11 cellular contexts compared by ENCODE assay signal in the genomic region with DNA sequence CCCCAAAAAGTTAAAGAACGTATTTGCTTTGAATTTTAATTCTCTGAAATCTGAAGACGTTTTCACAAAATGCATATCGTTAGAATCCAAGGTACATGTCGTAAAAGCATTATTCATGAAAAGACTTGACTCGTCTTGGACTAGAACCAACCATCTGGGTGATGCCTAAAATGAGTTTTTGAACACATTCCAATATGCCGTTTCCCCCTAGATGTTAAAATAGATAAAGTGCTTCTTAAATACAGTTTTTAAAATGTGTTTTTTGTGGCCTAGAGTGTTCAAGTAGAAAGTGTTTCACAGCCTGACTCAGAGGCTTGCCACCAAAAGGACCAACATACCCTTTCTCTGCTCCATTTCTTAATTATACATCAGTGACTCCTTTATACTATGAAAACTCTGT. TPM values are rescaled to one million over a fixed set of nuclear protein-coding genes. Genes with fewer than 3 reads are reported as not detected.
DNase-seq lines count a peak whose midpoint lies in the region; TF ChIP-seq lines count a peak whose summit lies in the region.
"Had no signal": no experiment of that assay in that cellular context is flagged by ENCODE, and none has a peak within 500 bp of the region (broad histone marks: within the 10 kb centered on the region; RNA-seq: fewer than 3 reads in every experiment).

No MANE protein-coding gene starts in this region.

- no peak for TF ChIP-seq POLR2A in Peyer's patch (IDR thresholded peaks at IDR 0.05)

- H3K4me1 Mint-ChIP-seq in nephron progenitor cell: peaks cover 18% of the 10 kb centered on the region
- no peaks in the 10 kb centered on the region for H3K4me1 Mint-ChIP-seq in CD8-positive, alpha-beta memory T cell

- DNase-seq in EH (ENCODE audit: low read depth) (peak; percentile 8), NCI-H2171 (lab: John Stamatoyannopoulos, UW) (peak; percentile 20), cardiac fibroblast (ENCODE audit: low read depth in 2 of 2) (peak; percentile 22 to 34), nephron progenitor cell (no peak), Peyer's patch (no peak), foreskin melanocyte (no peak)
- no peak for DNase-seq in CD8-positive, alpha-beta memory T cell
- DNase-seq: anterior cingulate cortex, sigmoid colon, T-helper 9 cell had no signal

- H3K9me3 Mint-ChIP-seq in nephron progenitor cell: no peaks in the 10 kb centered on the region
- no peaks in the 10 kb centered on the region for H3K9me3 Mint-ChIP-seq in CD8-positive, alpha-beta memory T cell

- H3K9me3 ChIP-seq in Peyer's patch: no peaks in the 10 kb centered on the region
- no peaks in the 10 kb centered on the region for H3K9me3 ChIP-seq in CD8-positive, alpha-beta memory T cell (ENCODE audit: low read length)
- H3K9me3 ChIP-seq: BLaER1, sigmoid colon had no signal

- TF ChIP-seq CTCF in cardiac fibroblast (IDR thresholded peaks at IDR 0.05; ENCODE audit: low read depth, low read length) (no peak), nephron progenitor cell (IDR thresholded peaks at IDR 0.05) (no peak), Peyer's patch (IDR thresholded peaks at IDR 0.05) (no peak)

- no peak overlapping the region for H3K27ac ChIP-seq in Peyer's patch
- no peak overlapping the region for H3K27ac ChIP-seq in CD8-positive, alpha-beta memory T cell (ENCODE audit: low read depth, low read length)
- H3K27ac ChIP-seq: BLaER1, sigmoid colon had no signal

- H3K36me3 Mint-ChIP-seq in nephron progenitor cell (ENCODE audit: low read depth): no peaks in the 10 kb centered on the region
- no peaks in the 10 kb centered on the region for H3K36me3 Mint-ChIP-seq in CD8-positive, alpha-beta memory T cell

- no peaks in the 10 kb centered on the region for H3K4me1 ChIP-seq in Peyer's patch
- no peaks in the 10 kb centered on the region for H3K4me1 ChIP-seq in CD8-positive, alpha-beta memory T cell (ENCODE audit: insufficient read depth, low read length)
- H3K4me1 ChIP-seq: BLaER1, sigmoid colon had no signal

- H3K27me3 Mint-ChIP-seq in nephron progenitor cell (ENCODE audit: low read depth, poor library complexity): peaks cover 2% of the 10 kb centered on the region
- H3K27me3 Mint-ChIP-seq in CD8-positive, alpha-beta memory T cell: peaks cover 0 to 10% of the 10 kb centered on the region in 2 donors

- CTCF ChIA-PET in CD8-positive, alpha-beta memory T cell (lab: Charles Lee): no interaction called here

- H3K36me3 ChIP-seq in Peyer's patch: no peaks in the 10 kb centered on the region
- H3K36me3 ChIP-seq in CD8-positive, alpha-beta memory T cell (ENCODE audit: insufficient read depth, low read length): no peaks in the 10 kb centered on the region
- H3K36me3 ChIP-seq: BLaER1, sigmoid colon had no signal

- H3K27ac Mint-ChIP-seq in nephron progenitor cell: peak overlapping the region; percentile 39
- H3K27ac Mint-ChIP-seq in CD8-positive, alpha-beta memory T cell: no peak overlapping the region

- no peaks in the 10 kb centered on the region for H3K27me3 ChIP-seq in Peyer's patch
- H3K27me3 ChIP-seq in CD8-positive, alpha-beta memory T cell (ENCODE audit: insufficient read depth, low read length, poor library complexity, severe bottlenecking): no peaks in the 10 kb centered on the region
- H3K27me3 ChIP-seq: BLaER1, sigmoid colon had no signal

- H3K4me3 ChIP-seq in cardiac fibroblast (replicated peaks in 1 of 2; ENCODE audit: low read depth in 2 of 2, low read length in 2 of 2) (no peak overlapping the region), Peyer's patch (no peak overlapping the region)
- H3K4me3 ChIP-seq in CD8-positive, alpha-beta memory T cell (ENCODE audit: low read length): no peak overlapping the region
- H3K4me3 ChIP-seq: BLaER1, sigmoid colon had no signal

- POLR2A ChIA-PET in CD8-positive, alpha-beta memory T cell (lab: Charles Lee): no interaction called here

- no peak overlapping the region for H3K4me3 Mint-ChIP-seq in nephron progenitor cell
- no peak overlapping the region for H3K4me3 Mint-ChIP-seq in CD8-positive, alpha-beta memory T cell

RNA-seq across cellular contexts. Expression of a gene that starts 48.6 kb away (rescaled TPM):
- 10 to 100 TPM; 13.2 to 49.5 (median 34.1) TPM for total RNA-seq in Peyer's patch
- under 1 TPM; 0.58 to 0.59 TPM for total RNA-seq in CD8-positive, alpha-beta memory T cell
- 0.53 TPM for polyA plus RNA-seq in CD8-positive, alpha-beta memory T cell

Comparison
In these comparisons a context has a peak if more than half of its experiments do, and no peak if none do; other contexts are left out.
1. DNase-seq: peak in EH (single experiment), NCI-H2171 (single experiment) and cardiac fibroblast (2 of 2); none in nephron progenitor cell (single experiment), Peyer's patch (0 of 3), foreskin melanocyte (single experiment) and CD8-positive, alpha-beta memory T cell (0 of 5).
2. RNA of a gene that starts 48.6 kb away (total RNA-seq): 13.2 to 49.5 TPM in Peyer's patch; 0.58 to 0.59 TPM in CD8-positive, alpha-beta memory T cell; every median in the first group is over 4 times any median in the second.